8 cellular contexts compared by ENCODE assay signal in genomic region chr1:243254233-243254926, GRCh38. TPM values are rescaled to one million over a fixed set of nuclear protein-coding genes. Genes with fewer than 3 reads are reported as not detected.
A peak's percentile ranks its signal among the peaks of the same experiment; 100 is the strongest.
DNase-seq lines count a peak whose midpoint lies in the region; ATAC-seq and TF ChIP-seq lines count a peak whose summit lies in the region.

No MANE protein-coding gene starts in this region.

- H3K27ac ChIP-seq in liver (ENCODE audit: low read depth in 1 of 2, low read length in 2 of 2): peak overlapping the region; percentile 96 to 97

- H3K4me3 ChIP-seq in GM12865 (ENCODE audit: low read depth, low read length) (peak overlapping the region; percentile 88), liver (ENCODE audit: low read depth in 1 of 3, low read length in 3 of 3) (peak overlapping the region; percentile 83 to 96 (median 90))

- H3K9me3 ChIP-seq in liver (ENCODE audit: control insufficient read depth in 4 of 4, low read length in 3 of 4): no peaks in the 10 kb centered on the region

- peak; percentile 17 for ATAC-seq in HG02884 (IDR thresholded peaks at IDR 0.05; ENCODE audit: unreplicated experiment)

- DNase-seq in GM12865 (ENCODE audit: low read depth) (peak; percentile 78), NCI-H226 (peak; percentile 76), dermis blood vessel endothelial cell (peak; percentile 67), 8988T (no peak)
- DNase-seq in activated CD4-positive, alpha-beta T cell treated with anti-CD3 and anti-CD28 coated beads for 24 hours (ENCODE audit: low read depth in 2 of 2): peak; percentile 36 to 47
- DNase-seq in stimulated activated CD4-positive, alpha-beta T cell treated with anti-CD3 and anti-CD28 coated beads, Interleukin-4, amount 100 ng/mL, for 24 hours: peak; percentile 71

- no peaks in the 10 kb centered on the region for H3K27me3 ChIP-seq in liver (ENCODE audit: control insufficient read depth in 4 of 4, insufficient read depth in 4 of 4, low read length in 3 of 4)

- peaks cover 3 to 28% (median 16%) of the 10 kb centered on the region in 4 donors for H3K4me1 ChIP-seq in liver (ENCODE audit: control insufficient read depth in 4 of 4, insufficient read depth in 4 of 4, low read length in 3 of 4)

- H3K9ac ChIP-seq in liver (ENCODE audit: low read depth in 1 of 2, low read length in 2 of 2): peak overlapping the region; percentile 80 to 85

- TF ChIP-seq CTCF in GM12865 (IDR thresholded peaks at IDR 0.05; ENCODE audit: insufficient read depth, low read depth, low read length, missing control alignments) (no peak), liver (IDR thresholded peaks at IDR 0.05; ENCODE audit: low read depth, low read length, missing input control) (no peak)

- no peaks in the 10 kb centered on the region for H3K36me3 ChIP-seq in liver (ENCODE audit: control insufficient read depth in 4 of 4, insufficient read depth in 3 of 4, low read depth in 1 of 4, low read length in 3 of 4)

- WGBS in liver: under 1% methylated on average over 50 of the region's 50 CpGs

- TF ChIP-seq RAD21 in liver (IDR thresholded peaks at IDR 0.05): peak in 1 of 2 donors; percentile 15

TF ChIP-seq in liver, 16 proteins besides CTCF, POLR2A, EP300 and RAD21:
- TF ChIP-seq HNF4A (conservative IDR thresholded peaks at IDR 0.05) (peak in 1 of 2 donors; percentile 3), TAF1 (conservative IDR thresholded peaks at IDR 0.05) (peak; percentile 32), RXRA (IDR thresholded peaks at IDR 0.05) (peak in 1 of 2 donors; percentile 33), ZBTB33 (IDR thresholded peaks at IDR 0.05) (no peak), YY1 (IDR thresholded peaks at IDR 0.05) (peak; percentile 85)
TF ChIP-seq in liver: peak in this region for 4.

RNA-seq across cellular contexts. Expression of gene CEP170, which starts 0.7 kb away (rescaled TPM):
- 87.3 and 143 TPM in 2 replicates for total RNA-seq in dermis blood vessel endothelial cell
- 10 to 100 TPM; 20.6 to 21.5 TPM for total RNA-seq in liver
- polyA plus RNA-seq in liver: 1 to 10 TPM; 5.0 to 9.2 TPM

RNA-seq across cellular contexts. Expression of gene SDCCAG8, which starts 1.5 kb away (rescaled TPM):
- total RNA-seq in dermis blood vessel endothelial cell (38.2 and 48.2 TPM in 2 replicates), liver (10 to 100 TPM; 13.0 to 22.0 TPM)
- 10 to 100 TPM in 1 of 2 donors, 1 to 10 TPM in 1; 8.5 to 25.8 TPM for polyA plus RNA-seq in liver
